In the genomic region with DNA sequence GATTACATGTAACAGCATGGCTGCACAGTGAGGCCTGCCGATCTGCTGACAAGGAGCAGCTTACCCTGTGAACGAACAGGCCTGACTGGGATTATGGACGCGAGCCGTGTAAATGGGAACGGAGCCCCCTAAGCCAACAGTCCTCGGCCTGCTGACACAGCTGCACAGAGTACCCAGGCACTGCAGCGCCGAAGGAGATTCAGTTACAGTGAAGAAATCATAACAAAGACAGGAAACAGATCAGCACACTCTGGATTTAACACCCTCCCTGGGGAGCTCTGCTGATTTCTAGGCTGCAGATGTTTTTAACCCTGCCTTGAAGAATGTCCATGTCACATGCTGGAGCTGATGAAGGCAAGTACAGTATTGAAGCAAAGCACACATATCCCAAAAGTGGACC, we compare ENCODE assay signal across 9 cellular contexts. TPM values are rescaled to one million over a fixed set of nuclear protein-coding genes. Genes with fewer than 3 reads are reported as not detected.
DNase-seq lines count a peak whose midpoint lies in the region; ATAC-seq and TF ChIP-seq lines count a peak whose summit lies in the region.
"Had no signal": no experiment of that assay in that cellular context is flagged by ENCODE, and none has a peak within 500 bp of the region (broad histone marks: within the 10 kb centered on the region; RNA-seq: fewer than 3 reads in every experiment).

No MANE protein-coding gene starts in this region.

- H3K27me3 Mint-ChIP-seq in type B pancreatic cell = peaks cover 6% of the 10 kb centered on the region

- H3K27ac ChIP-seq in lung (ENCODE audit: low read depth in 1 of 2, low read length in 1 of 2) = peak overlapping the region; percentile 8 to 70
- H3K27ac ChIP-seq: 22Rv1 had no signal

- H3K4me3 Mint-ChIP-seq in type B pancreatic cell = peak overlapping the region; percentile 54

- H3K4me3 ChIP-seq in cardiac fibroblast (replicated peaks in 1 of 2; ENCODE audit: low read depth in 2 of 2, low read length in 2 of 2) (peak overlapping the region in 1 of 2 donors; percentile 26), lung (no peak overlapping the region)

- no peaks in the 10 kb centered on the region for H3K36me3 ChIP-seq in lung (ENCODE audit: control insufficient read depth in 2 of 2, insufficient read depth in 2 of 2, low read length in 2 of 2)

- TF ChIP-seq CTCF in cardiac fibroblast (IDR thresholded peaks at IDR 0.05; ENCODE audit: low read depth, low read length) (no peak), lung (IDR thresholded peaks at IDR 0.05; ENCODE audit: control extremely low read depth, extremely low read depth) (no peak), type B pancreatic cell (conservative IDR thresholded peaks at IDR 0.05) (no peak)

- no peaks in the 10 kb centered on the region for H3K27me3 ChIP-seq in lung (ENCODE audit: control insufficient read depth, insufficient read depth)

- peak; percentile 4 for DNase-seq in DMS79 treated with DMSO at 0.1 percent for 48 hours (lab: John Stamatoyannopoulos, UW)
- no peak for DNase-seq in DMS79 (lab: John Stamatoyannopoulos, UW)
- peak; percentile 94 to 95 for DNase-seq in cardiac fibroblast (ENCODE audit: low read depth in 2 of 2)
- no peak for DNase-seq in lung (ENCODE audit: low spot score)
- no peak for DNase-seq in type B pancreatic cell (ENCODE audit: extremely low spot score, unreplicated experiment)
- DNase-seq in activated naive CD4-positive, alpha-beta T cell (lab: John Stamatoyannopoulos, UW) = no peak
- DNase-seq in cerebellar nuclear complex (lab: John Stamatoyannopoulos, UW) = no peak
- DNase-seq in NCI-H2227 (lab: John Stamatoyannopoulos, UW; ENCODE audit: unreplicated experiment) = no peak

- H3K4me1 ChIP-seq in lung (ENCODE audit: control insufficient read depth in 2 of 2, insufficient read depth in 2 of 2, low read length in 2 of 2) = peaks cover 2 to 5% of the 10 kb centered on the region in 2 donors

- H3K4me1 Mint-ChIP-seq in type B pancreatic cell (ENCODE audit: unreplicated experiment) = peaks cover 47% of the 10 kb centered on the region

- peak overlapping the region; percentile 80 for H3K27ac Mint-ChIP-seq in type B pancreatic cell

- H3K9me3 ChIP-seq in lung (ENCODE audit: control insufficient read depth in 2 of 2, insufficient read depth in 1 of 2, low read length in 1 of 2) = peaks cover 0 to 3% of the 10 kb centered on the region in 2 donors

- peaks cover 12% of the 10 kb centered on the region for H3K9me3 Mint-ChIP-seq in type B pancreatic cell

- peak; percentile 50 for ATAC-seq in lung (ENCODE audit: insufficient read depth, low FRiP score)

- peaks cover 4% of the 10 kb centered on the region for H3K36me3 Mint-ChIP-seq in type B pancreatic cell

- WGBS in lung, 2 donors = 12 to 26% methylated on average over 9 of the region's 9 CpGs

RNA-seq across cellular contexts. Expression of a gene that starts 43.4 kb away (rescaled TPM):
- total RNA-seq in lung (100 to 1,000 TPM in 1 of 2 donors, 10 to 100 TPM in 1; 40.2 to 108 TPM), type B pancreatic cell (ENCODE audit: low replicate concordance) (6.5 and 61.3 TPM in 2 replicates)
- 10 to 100 TPM; 10.3 to 16.0 TPM for polyA plus RNA-seq in lung

Comparison
In these comparisons a context has a peak if more than half of its experiments do, and no peak if none do; other contexts are left out.
1. DNase-seq: peak in DMS79 treated with DMSO at 0.1 percent for 48 hours (single experiment) and cardiac fibroblast (2 of 2); none in DMS79 (single experiment), lung (single experiment), type B pancreatic cell (single experiment), activated naive CD4-positive, alpha-beta T cell (0 of 4), cerebellar nuclear complex (0 of 2) and NCI-H2227 (single experiment).